In the genomic region with DNA sequence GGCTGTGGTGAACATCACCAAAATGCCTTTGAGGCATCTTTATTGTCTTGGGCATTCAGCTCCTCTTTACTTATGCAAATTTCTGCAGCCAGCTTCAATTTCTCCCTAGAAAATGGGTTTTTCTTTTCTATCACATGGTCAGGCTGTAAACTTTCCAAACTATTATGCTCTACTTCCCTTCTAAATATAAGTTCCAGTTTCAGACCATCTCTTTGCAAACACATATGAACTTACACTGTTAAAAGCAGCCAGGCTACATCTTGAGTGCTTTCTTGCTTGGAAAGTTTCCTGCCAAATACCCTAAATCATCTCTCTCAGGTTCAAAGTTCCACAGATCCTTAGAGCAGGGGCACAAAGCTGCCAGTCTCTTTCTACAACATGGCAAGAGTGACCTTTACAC, we compare ENCODE assay signal across 34 cellular contexts.
"Had no signal": no experiment of that assay in that cellular context is flagged by ENCODE, and none has a peak within 500 bp of the region (broad histone marks: within the 10 kb centered on the region; RNA-seq: fewer than 3 reads in every experiment).

No MANE protein-coding gene starts in this region.

- DNase-seq: Karpas-422, Kasumi-1, MG63, MM.1S, MV-4-11, NCI-H1048, NCI-H1092, NCI-H1092 treated with DMSO at 0.1 percent for 48 hours, NCI-H1105, NCI-H1105 treated with DMSO at 0.1 percent for 48 hours, NCI-H1417, NCI-H1417 treated with DMSO at 0.1 percent for 48 hours, NCI-H1436, NCI-H1436 treated with DMSO at 0.1 percent for 48 hours, NCI-H146, NCI-H1694, NCI-H1694 treated with DMSO at 0.1 percent for 48 hours, NCI-H187, NCI-H187 treated with DMSO at 0.1 percent for 48 hours, NCI-H1930, NCI-H2029, NCI-H2029 treated with DMSO at 0.1 percent for 48 hours, NCI-H2081, NCI-H2081 treated with DMSO at 0.1 percent for 48 hours, NCI-H2107, NCI-H2171, NCI-H2171 treated with DMSO at 0.1 percent for 48 hours, NCI-H2227 treated with DMSO at 0.1 percent for 48 hours, NCI-H226, NCI-H345, NCI-H446, NCI-H446 treated with DMSO at 0.1 percent for 48 hours, NCI-H510A, NCI-H510A treated with DMSO at 0.1 percent for 48 hours had no signal

- H3K4me3 ChIP-seq: MG63 had no signal

- H3K9me3 ChIP-seq: MG63 had no signal

- H3K27me3 ChIP-seq: MG63 had no signal
